In genomic region chr16:48561960-48562393, GRCh38 we compare ENCODE assay signal across 12 cellular contexts. TPM values are rescaled to one million over a fixed set of nuclear protein-coding genes. Genes with fewer than 3 reads are reported as not detected.
DNase-seq lines count a peak whose midpoint lies in the region; TF ChIP-seq lines count a peak whose summit lies in the region.
"Had no signal": no experiment of that assay in that cellular context is flagged by ENCODE, and none has a peak within 500 bp of the region (broad histone marks: within the 10 kb centered on the region; RNA-seq: fewer than 3 reads in every experiment).

No MANE protein-coding gene starts in this region.

- H3K9me3 Mint-ChIP-seq in activated CD4-positive, alpha-beta memory T cell treated with anti-CD3 and anti-CD28 coated beads for 36 hours, result no peaks in the 10 kb centered on the region
- no peaks in the 10 kb centered on the region for H3K9me3 Mint-ChIP-seq in osteocyte (ENCODE audit: unreplicated experiment)

- no peak for TF ChIP-seq CTCF in fibroblast of the aortic adventitia (IDR thresholded peaks at IDR 0.05; ENCODE audit: insufficient read depth, low read length)
- no peak for TF ChIP-seq CTCF in osteocyte (IDR thresholded peaks at IDR 0.05)

- intact Hi-C loops in activated CD4-positive, alpha-beta memory T cell treated with anti-CD3 and anti-CD28 coated beads for 36 hours (cut with micrococcal nuclease), result no loop called here

- CTCF ChIA-PET in activated CD4-positive, alpha-beta memory T cell treated with anti-CD3 and anti-CD28 coated beads for 36 hours (lab: Charles Lee), result interaction anchor here (0.9 to 5.7 kb wide), 2 partner anchors 30 to 61 kb away, joined by 3 to 36 read pairs; no protein-coding TSS in a partner anchor

- no peak overlapping the region for H3K4me3 Mint-ChIP-seq in activated CD4-positive, alpha-beta memory T cell treated with anti-CD3 and anti-CD28 coated beads for 36 hours
- no peak overlapping the region for H3K4me3 Mint-ChIP-seq in osteocyte (ENCODE audit: unreplicated experiment)

- H3K27ac Mint-ChIP-seq in activated CD4-positive, alpha-beta memory T cell treated with anti-CD3 and anti-CD28 coated beads for 36 hours, result peak overlapping the region; percentile 40
- peak overlapping the region; percentile 70 for H3K27ac Mint-ChIP-seq in osteocyte (ENCODE audit: unreplicated experiment)

- H3K4me3 ChIP-seq in fibroblast of the aortic adventitia (ENCODE audit: low read depth, low read length), result no peak overlapping the region
- H3K4me3 ChIP-seq: esophagus muscularis mucosa had no signal

- peaks cover 72% of the 10 kb centered on the region for H3K4me1 Mint-ChIP-seq in activated CD4-positive, alpha-beta memory T cell treated with anti-CD3 and anti-CD28 coated beads for 36 hours (ENCODE audit: low read depth)
- peaks cover 53% of the 10 kb centered on the region for H3K4me1 Mint-ChIP-seq in osteocyte (ENCODE audit: unreplicated experiment)

- no peaks in the 10 kb centered on the region for H3K27me3 Mint-ChIP-seq in activated CD4-positive, alpha-beta memory T cell treated with anti-CD3 and anti-CD28 coated beads for 36 hours
- no peaks in the 10 kb centered on the region for H3K27me3 Mint-ChIP-seq in osteocyte (ENCODE audit: unreplicated experiment)

- peak; percentile 41 for DNase-seq in GM03348 (ENCODE audit: low spot score)
- no peak for DNase-seq in activated CD4-positive, alpha-beta memory T cell treated with anti-CD3 and anti-CD28 coated beads for 36 hours
- DNase-seq in fibroblast of the aortic adventitia (ENCODE audit: low read depth), result peak; percentile 34
- DNase-seq in osteocyte (ENCODE audit: extremely low spot score, unreplicated experiment), result no peak
- no peak for DNase-seq in erythroblast (lab: John Stamatoyannopoulos, UW)
- no peak for DNase-seq in SW480 (ENCODE audit: low spot score)
- DNase-seq in activated naive CD4-positive, alpha-beta T cell treated with Interleukin-2 at 50 U/mL for 16 hours, result no peak
- DNase-seq in NCI-H1105 treated with DMSO at 0.1 percent for 48 hours (lab: John Stamatoyannopoulos, UW), result no peak
- DNase-seq: activated naive CD4-positive, alpha-beta T cell treated with anti-CD3 and anti-CD28 coated beads, Interleukin-2, amount 50 U/mL, for 16 hours; left cardiac atrium; NCI-H2171 treated with DMSO at 0.1 percent for 48 hours had no signal

- POLR2A ChIA-PET in activated CD4-positive, alpha-beta memory T cell treated with anti-CD3 and anti-CD28 coated beads for 36 hours (lab: Charles Lee), result interaction anchor here (1.1 kb wide), 1 partner anchor 33 kb away, joined by 4 read pairs; no protein-coding TSS in a partner anchor

- H3K36me3 Mint-ChIP-seq in activated CD4-positive, alpha-beta memory T cell treated with anti-CD3 and anti-CD28 coated beads for 36 hours, result peaks cover 22% of the 10 kb centered on the region
- H3K36me3 Mint-ChIP-seq in osteocyte (ENCODE audit: unreplicated experiment), result peaks cover 17% of the 10 kb centered on the region

- TF ChIP-seq POLR2A in erythroblast (IDR thresholded peaks at IDR 0.05; ENCODE audit: low read length), result no peak

RNA-seq across cellular contexts. Expression of gene N4BP1, which starts 48.0 kb away (rescaled TPM):
- 10 to 100 TPM; 50.8 to 56.8 TPM for total RNA-seq in activated CD4-positive, alpha-beta memory T cell treated with anti-CD3 and anti-CD28 coated beads for 36 hours
- total RNA-seq in fibroblast of the aortic adventitia (ENCODE audit: low replicate concordance), result 28.9 and 122 TPM in 2 replicates
- 26.6 and 29.3 TPM in 2 replicates for total RNA-seq in osteocyte

Comparison
In these comparisons a context has a peak if more than half of its experiments do, and no peak if none do; other contexts are left out.
1. DNase-seq: peak in GM03348 (single experiment) and fibroblast of the aortic adventitia (single experiment); none in activated CD4-positive, alpha-beta memory T cell treated with anti-CD3 and anti-CD28 coated beads for 36 hours (single experiment), osteocyte (single experiment), erythroblast (0 of 2), SW480 (single experiment), activated naive CD4-positive, alpha-beta T cell treated with Interleukin-2 at 50 U/mL for 16 hours (single experiment) and NCI-H1105 treated with DMSO at 0.1 percent for 48 hours (single experiment).